ENCODE assay signal across 1 cellular context in the genomic region with DNA sequence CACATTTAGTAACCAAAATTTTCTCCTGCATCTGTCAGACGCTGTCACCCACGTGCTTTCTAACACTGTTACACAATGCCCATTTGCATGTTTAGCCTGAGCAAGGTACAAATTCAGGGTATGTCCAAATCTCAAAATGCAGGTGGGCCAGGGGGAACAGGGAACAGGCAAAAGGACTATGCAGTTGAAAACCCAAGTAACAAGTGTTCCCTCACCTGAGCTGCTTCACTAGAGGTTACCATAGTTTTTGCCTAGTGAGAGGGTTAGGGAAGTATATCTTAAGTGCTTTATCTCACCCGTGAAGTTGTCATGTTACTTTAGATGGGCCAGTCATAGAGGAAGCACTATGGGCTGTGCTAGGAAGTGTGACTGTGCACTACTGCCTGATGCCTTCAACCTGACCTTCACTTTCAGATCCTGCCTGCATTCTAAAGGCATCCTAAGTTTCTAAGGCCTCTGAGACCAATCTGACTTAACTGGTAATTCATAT.
A peak's percentile ranks its signal among the peaks of the same experiment; 100 is the strongest.
TF ChIP-seq lines count a peak whose summit lies in the region.

No MANE protein-coding gene starts in this region.

TF ChIP-seq in K562, 482 proteins besides CTCF, POLR2A, EP300 and RAD21 (continued from another document and continues in another):
- TF ChIP-seq BHLHE40 (IDR thresholded peaks at IDR 0.05; ENCODE audit: low read length) (0 out of 2 replicates have a peak, but pooled peaks have one; percentile 23), LEF1 (IDR thresholded peaks at IDR 0.05) (peak; percentile 34; the same call in 1 of the 2 replicates), C11orf30 (IDR thresholded peaks at IDR 0.05; ENCODE audit: low read depth) (peak; percentile 62), ZBTB7A (IDR thresholded peaks at IDR 0.05; ENCODE audit: borderline replicate concordance, control insufficient read depth, low read depth, low read length) (no peak), HES1 (IDR thresholded peaks at IDR 0.05; ENCODE audit: low read depth) (no peak), CREB3L1 (IDR thresholded peaks at IDR 0.05; ENCODE audit: borderline replicate concordance, low read depth) (peak; percentile 20; the same call in 1 of the 2 replicates), USF1 (CRISPR knock-in tag; IDR thresholded peaks at IDR 0.05) (peak; percentile 39; the same call in 1 of the 2 replicates), ZNF408 (CRISPR knock-in tag; IDR thresholded peaks at IDR 0.05; ENCODE audit: low read depth) (no peak), PRDM10 (IDR thresholded peaks at IDR 0.05; ENCODE audit: partially characterized antibody) (peak; percentile 96), DPF2 (IDR thresholded peaks at IDR 0.05) (peak; percentile 74; the same call in 1 of the 2 replicates), NFXL1 (CRISPR knock-in tag; IDR thresholded peaks at IDR 0.05) (no peak), JUND (IDR thresholded peaks at IDR 0.05; ENCODE audit: borderline replicate concordance, low read depth, low read length) (peak; percentile 48; the same call in 1 of the 2 replicates), JUND (tag; IDR thresholded peaks at IDR 0.05; ENCODE audit: borderline replicate concordance, low read depth, low read length) (peak; percentile 9; the same call in 1 of the 3 replicates), ZNF696 (CRISPR knock-in tag; conservative IDR thresholded peaks at IDR 0.05) (no peak), GABPB1 (CRISPR knock-in tag; IDR thresholded peaks at IDR 0.05) (0 out of 2 replicates have a peak, but pooled peaks have one; percentile 30), L3MBTL2 (IDR thresholded peaks at IDR 0.05) (peak; percentile 85), RFX7 (CRISPR knock-in tag; IDR thresholded peaks at IDR 0.05) (no peak), NRF1 (conservative IDR thresholded peaks at IDR 0.05 in 1 of 2, IDR thresholded peaks at IDR 0.05 in 1 of 2) (peak in 1 of 2 experiments; percentile 36; a peak in 1 of 4 replicates), TAF1 (IDR thresholded peaks at IDR 0.05; ENCODE audit: control insufficient read depth, extremely low read depth, insufficient read depth, low read length, severe bottlenecking) (peak; percentile 46), FOXK2 (conservative IDR thresholded peaks at IDR 0.05 in 1 of 2, IDR thresholded peaks at IDR 0.05 in 1 of 2; ENCODE audit: low read depth in 2 of 2) (peak; percentile 28 to 69; a peak in 2 of 4 replicates), ZC3H11A (IDR thresholded peaks at IDR 0.05; ENCODE audit: low read depth, low read length) (no peak), CEBPB (tag; IDR thresholded peaks at IDR 0.05) (peak; percentile 95), NR2C2 (CRISPR knock-in tag; IDR thresholded peaks at IDR 0.05) (no peak), NR2C2 (tag; IDR thresholded peaks at IDR 0.05) (peak; percentile 76), EP400 (IDR thresholded peaks at IDR 0.05) (peak; percentile 52; the same call in 1 of the 2 replicates), MYC (IDR thresholded peaks at IDR 0.05; ENCODE audit: low read depth, low read length) (peak; percentile 56), MYC (CRISPR knock-in tag; IDR thresholded peaks at IDR 0.05; ENCODE audit: borderline replicate concordance, low read depth) (no peak), ZNF212 (CRISPR knock-in tag; IDR thresholded peaks at IDR 0.05) (no peak), MAFG (tag; conservative IDR thresholded peaks at IDR 0.05) (peak; percentile 73), ZNF764 (CRISPR knock-in tag; IDR thresholded peaks at IDR 0.05; ENCODE audit: low read depth) (no peak), ATF1 (CRISPR knock-in tag; IDR thresholded peaks at IDR 0.05) (no peak), ATF1 (tag; IDR thresholded peaks at IDR 0.05) (peak; percentile 58), ZNF592 (IDR thresholded peaks at IDR 0.05) (peak; percentile 91), ELF2 (CRISPR knock-in tag; IDR thresholded peaks at IDR 0.05) (no peak), TOE1 (IDR thresholded peaks at IDR 0.05; ENCODE audit: borderline replicate concordance) (peak; percentile 41; the same call in 1 of the 2 replicates), TOE1 (CRISPR knock-in tag; IDR thresholded peaks at IDR 0.05; ENCODE audit: borderline replicate concordance, low read depth) (no peak), SMARCC2 (IDR thresholded peaks at IDR 0.05; ENCODE audit: low read depth) (0 out of 2 replicates have a peak, but pooled peaks have one; percentile 32), NFE2 (IDR thresholded peaks at IDR 0.05; ENCODE audit: low read depth) (peak; percentile 88)
- TF ChIP-seq, protein P1, sequence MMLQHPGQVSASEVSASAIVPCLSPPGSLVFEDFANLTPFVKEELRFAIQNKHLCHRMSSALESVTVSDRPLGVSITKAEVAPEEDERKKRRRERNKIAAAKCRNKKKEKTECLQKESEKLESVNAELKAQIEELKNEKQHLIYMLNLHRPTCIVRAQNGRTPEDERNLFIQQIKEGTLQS (IDR thresholded peaks at IDR 0.05) = no peak
- TF ChIP-seq, protein P1 (CRISPR knock-in tag; conservative IDR thresholded peaks at IDR 0.05) = 0 out of 2 replicates have a peak, but pooled peaks have one; percentile 25
- TF ChIP-seq, protein P2, sequence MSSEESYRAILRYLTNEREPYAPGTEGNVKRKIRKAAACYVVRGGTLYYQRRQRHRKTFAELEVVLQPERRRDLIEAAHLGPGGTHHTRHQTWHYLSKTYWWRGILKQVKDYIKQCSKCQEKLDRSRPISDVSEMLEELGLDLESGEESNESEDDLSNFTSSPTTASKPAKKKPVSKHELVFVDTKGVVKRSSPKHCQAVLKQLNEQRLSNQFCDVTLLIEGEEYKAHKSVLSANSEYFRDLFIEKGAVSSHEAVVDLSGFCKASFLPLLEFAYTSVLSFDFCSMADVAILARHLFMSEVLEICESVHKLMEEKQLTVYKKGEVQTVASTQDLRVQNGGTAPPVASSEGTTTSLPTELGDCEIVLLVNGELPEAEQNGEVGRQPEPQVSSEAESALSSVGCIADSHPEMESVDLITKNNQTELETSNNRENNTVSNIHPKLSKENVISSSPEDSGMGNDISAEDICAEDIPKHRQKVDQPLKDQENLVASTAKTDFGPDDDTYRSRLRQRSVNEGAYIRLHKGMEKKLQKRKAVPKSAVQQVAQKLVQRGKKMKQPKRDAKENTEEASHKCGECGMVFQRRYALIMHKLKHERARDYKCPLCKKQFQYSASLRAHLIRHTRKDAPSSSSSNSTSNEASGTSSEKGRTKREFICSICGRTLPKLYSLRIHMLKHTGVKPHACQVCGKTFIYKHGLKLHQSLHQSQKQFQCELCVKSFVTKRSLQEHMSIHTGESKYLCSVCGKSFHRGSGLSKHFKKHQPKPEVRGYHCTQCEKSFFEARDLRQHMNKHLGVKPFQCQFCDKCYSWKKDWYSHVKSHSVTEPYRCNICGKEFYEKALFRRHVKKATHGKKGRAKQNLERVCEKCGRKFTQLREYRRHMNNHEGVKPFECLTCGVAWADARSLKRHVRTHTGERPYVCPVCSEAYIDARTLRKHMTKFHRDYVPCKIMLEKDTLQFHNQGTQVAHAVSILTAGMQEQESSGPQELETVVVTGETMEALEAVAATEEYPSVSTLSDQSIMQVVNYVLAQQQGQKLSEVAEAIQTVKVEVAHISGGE (CRISPR knock-in tag; IDR thresholded peaks at IDR 0.05) = no peak
